Comparison of ENCODE assay signal across 18 cellular contexts in the genomic region with DNA sequence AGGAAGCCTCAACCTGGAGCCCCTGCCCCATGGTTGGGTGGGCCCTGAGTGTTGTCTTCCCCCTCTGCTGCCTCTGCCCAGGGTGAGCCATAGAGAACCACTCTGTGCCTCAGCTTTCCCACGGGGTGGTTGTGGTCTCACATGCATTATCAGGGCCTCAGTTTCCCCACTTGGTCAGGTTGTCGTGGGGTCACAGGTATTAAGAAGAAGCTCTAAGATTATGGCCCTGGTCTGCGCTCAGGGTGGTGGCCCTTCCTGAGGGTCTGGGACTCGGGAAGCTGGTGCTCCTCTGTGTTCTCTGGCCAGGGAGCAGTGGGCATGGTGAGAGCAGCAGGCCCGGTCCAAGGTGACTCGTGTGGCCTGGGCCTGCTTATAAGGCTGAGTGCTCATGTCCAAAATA.
"Had no signal": no experiment of that assay in that cellular context is flagged by ENCODE, and none has a peak within 500 bp of the region (broad histone marks: within the 10 kb centered on the region; RNA-seq: fewer than 3 reads in every experiment).

No MANE protein-coding gene starts in this region.

- H3K36me3 ChIP-seq: neutrophil, thoracic aorta, transverse colon had no signal

- H2AFZ ChIP-seq: parathyroid adenoma had no signal

- DNase-seq: cortex of kidney; effector memory CD8-positive, alpha-beta T cell; gastrocnemius medialis; mesenchymal stem cell; naive B cell; stimulated activated CD4-positive, alpha-beta T cell treated with anti-CD3 and anti-CD28 coated beads, Interleukin-15, amount 100 ng/mL, for 24 hours; stimulated activated CD4-positive, alpha-beta T cell treated with anti-CD3 and anti-CD28 coated beads, Interleukin-2, amount 100 ng/mL, for 48 hours; stimulated activated naive B cell treated with anti-CD40 and anti-IgM and Interleukin-4, amounts not matched to agents 10 μg/mL and 1 μg/mL and 100 μg/mL, for 72 hours; transverse colon had no signal

- H3K9me3 ChIP-seq: gastrocnemius medialis, mucosa of descending colon, neutrophil, prostate gland, right atrium auricular region, thoracic aorta, transverse colon, vagina had no signal

- H3K4me3 ChIP-seq: gastrocnemius medialis, mucosa of descending colon, prostate gland, right atrium auricular region, skin epidermis, thoracic aorta, transverse colon, vagina had no signal

- ATAC-seq: effector memory CD8-positive, alpha-beta T cell; gastrocnemius medialis; mucosa of descending colon; natural killer cell treated with Interleukin-12 subunit alpha and Interleukin-12 subunit beta and Interleukin-15 and Interleukin-18, amount 100 ng/mL, for 72 hours; stimulated activated naive B cell treated with anti-CD40 and anti-IgM and Interleukin-4, amounts not matched to agents 10 μg/mL and 1 μg/mL and 100 μg/mL, for 72 hours had no signal

- H3K4me1 ChIP-seq: gastrocnemius medialis, parathyroid adenoma, prostate gland, right atrium auricular region, transverse colon, vagina had no signal

- H3K27ac ChIP-seq: gastrocnemius medialis, neutrophil, parathyroid adenoma, prostate gland, right atrium auricular region, skin epidermis, thoracic aorta, transverse colon, vagina had no signal

- H3K9ac ChIP-seq: parathyroid adenoma had no signal

- H3K27me3 ChIP-seq: gastrocnemius medialis, neutrophil, right atrium auricular region, transverse colon, vagina had no signal
